In genomic region chr3:119677641-119677934, GRCh38 we compare ENCODE assay signal across 9 cellular contexts. TPM values are rescaled to one million over a fixed set of nuclear protein-coding genes. Genes with fewer than 3 reads are reported as not detected.
DNase-seq lines count a peak whose midpoint lies in the region; ATAC-seq, FAIRE-seq and TF ChIP-seq lines count a peak whose summit lies in the region.
"Had no signal": no experiment of that assay in that cellular context is flagged by ENCODE, and none has a peak within 500 bp of the region (broad histone marks: within the 10 kb centered on the region; RNA-seq: fewer than 3 reads in every experiment).

No MANE protein-coding gene starts in this region.

- peaks cover 17% of the 10 kb centered on the region for H3K79me2 ChIP-seq in K562 (ENCODE audit: control insufficient read depth, insufficient read depth, low read length)

- no peak for TF ChIP-seq POLR2A in K562 (conservative IDR thresholded peaks at IDR 0.05)
- no peak for TF ChIP-seq POLR2A in vagina (IDR thresholded peaks at IDR 0.05)

- H3K9me1 ChIP-seq in K562 (ENCODE audit: control insufficient read depth, insufficient read depth, low read length): no peaks in the 10 kb centered on the region

- no peak overlapping the region for H2BK5ac ChIP-seq in mesenchymal stem cell (ENCODE audit: low read depth, low read length, poor library complexity, severe bottlenecking)

- H3K79me1 ChIP-seq in mesenchymal stem cell (replicated peaks; ENCODE audit: low read length, poor library complexity, severe bottlenecking): peaks cover 10% of the 10 kb centered on the region

- H2BK120ac ChIP-seq in mesenchymal stem cell (ENCODE audit: low read depth, low read length): no peak overlapping the region

- FAIRE-seq in K562 (lab: Jason Lieb, UNC): no peak

- WGBS in K562 (ENCODE audit: insufficient coverage, low coverage, missing lambda C conversion rate): 40% methylated on average over 6 of the region's 6 CpGs
- WGBS in mesenchymal stem cell: 7% methylated on average over 6 of the region's 6 CpGs

- TF ChIP-seq EP300 in K562 (IDR thresholded peaks at IDR 0.05; ENCODE audit: low read length): no peak

- H4K91ac ChIP-seq in mesenchymal stem cell (ENCODE audit: low read length): no peak overlapping the region

- H3K4me3 ChIP-seq in left ventricle myocardium inferior: peak overlapping the region; percentile 80
- H3K4me3 ChIP-seq in K562: peak overlapping the region; percentile 58
- H3K4me3 ChIP-seq in mesenchymal stem cell (ENCODE audit: insufficient read depth in 1 of 2, low read depth in 1 of 2, low read length in 2 of 2): peak overlapping the region in 1 of 2 experiments; percentile 85
- H3K4me3 ChIP-seq in vagina: peak overlapping the region; percentile 79 to 87

- H3K9me3 ChIP-seq in left ventricle myocardium inferior (replicated peaks): no peaks in the 10 kb centered on the region
- no peaks in the 10 kb centered on the region for H3K9me3 ChIP-seq in K562 (replicated peaks; ENCODE audit: control insufficient read depth, insufficient read depth, low read depth, low read length)
- no peaks in the 10 kb centered on the region for H3K9me3 ChIP-seq in mesenchymal stem cell (ENCODE audit: control insufficient read depth, low read length)
- no peaks in the 10 kb centered on the region for H3K9me3 ChIP-seq in vagina

- H2AFZ ChIP-seq in K562 (ENCODE audit: low read depth, low read length) (peak overlapping the region; percentile 89), mesenchymal stem cell (ENCODE audit: low read depth, low read length) (peak overlapping the region; percentile 2)

- DNase-seq in left ventricle myocardium inferior (no peak), cardiac septum (ENCODE audit: low spot score) (no peak), K562 (ENCODE audit: extremely low read depth in 1 of 4, low spot score in 3 of 4) (no peak), mesenchymal stem cell (no peak), vagina (ENCODE audit: extremely low spot score in 2 of 2) (no peak), RPMI8226 (no peak), DMS114 treated with DMSO at 0.1 percent for 48 hours (lab: John Stamatoyannopoulos, UW; ENCODE audit: unreplicated experiment) (no peak)

- H3K4me1 ChIP-seq in left ventricle myocardium inferior (peaks cover 49% of the 10 kb centered on the region), K562 (replicated peaks in 1 of 2; ENCODE audit: control insufficient read depth in 2 of 2, insufficient read depth in 2 of 2, low read length in 2 of 2) (peaks cover 0 to 11% of the 10 kb centered on the region in 2 experiments; a peak in 3 of 5 replicates), mesenchymal stem cell (ENCODE audit: control insufficient read depth, insufficient read depth, low read depth, low read length) (no peaks in the 10 kb centered on the region), vagina (peaks cover 20% of the 10 kb centered on the region)

- in situ Hi-C loops in K562 (cut with MboI): loop anchor here (25.0 kb wide), 2 partner anchors 540 to 790 kb away; partner anchors contain the start of gene TEX55

- no peak overlapping the region for H2BK15ac ChIP-seq in mesenchymal stem cell (ENCODE audit: low read depth, poor library complexity, severe bottlenecking)

- H3K9ac ChIP-seq in K562 (ENCODE audit: insufficient read depth in 1 of 2, low read depth in 2 of 2, low read length in 2 of 2): peak overlapping the region in 1 of 2 experiments; percentile 82; a peak in 2 of 4 replicates
- H3K9ac ChIP-seq in mesenchymal stem cell (ENCODE audit: low read length): peak overlapping the region; percentile 85

- no peak overlapping the region for H2BK12ac ChIP-seq in mesenchymal stem cell (ENCODE audit: low read length in 2 of 2)

- POLR2A ChIA-PET in K562 (lab: Yijun Ruan, JAX): interaction anchor here (0.6 to 1.6 kb wide), 3 partner anchors 16 to 31 kb away, joined by 3 read pairs; no protein-coding TSS in a partner anchor

- no peak overlapping the region for H3K23ac ChIP-seq in mesenchymal stem cell (ENCODE audit: low read length in 2 of 2)

- H3K36me3 ChIP-seq in left ventricle myocardium inferior (peaks cover 23% of the 10 kb centered on the region), K562 (ENCODE audit: control insufficient read depth, insufficient read depth, low read length) (peaks cover 19% of the 10 kb centered on the region; the same call in 2 of the 3 replicates), mesenchymal stem cell (ENCODE audit: control insufficient read depth in 1 of 2, insufficient read depth in 2 of 2, low read depth in 1 of 2, low read length in 2 of 2) (peaks cover 14 to 22% of the 10 kb centered on the region in 2 experiments), vagina (peaks cover 0 to 25% of the 10 kb centered on the region in 2 donors)

- TF ChIP-seq RAD21 in K562 (CRISPR knock-in tag; conservative IDR thresholded peaks at IDR 0.05 in 1 of 2, IDR thresholded peaks at IDR 0.05 in 1 of 2): no peak

- H4K8ac ChIP-seq in mesenchymal stem cell (ENCODE audit: low read length): peak overlapping the region; percentile 59

- CTCF ChIA-PET in K562 (lab: Yijun Ruan, JAX; ENCODE audit: low intra/inter-chr PET ratio): no interaction called here

- H3K4me2 ChIP-seq in K562 (ENCODE audit: insufficient read depth, low read length) (peak overlapping the region; percentile 76), mesenchymal stem cell (ENCODE audit: low read length, poor library complexity, severe bottlenecking) (peak overlapping the region; percentile 50)

- H3K27me3 ChIP-seq in left ventricle myocardium inferior (ENCODE audit: low read depth): no peaks in the 10 kb centered on the region
- no peaks in the 10 kb centered on the region for H3K27me3 ChIP-seq in K562 (ENCODE audit: control insufficient read depth in 2 of 2, insufficient read depth in 2 of 2, low read length in 2 of 2)
- H3K27me3 ChIP-seq in mesenchymal stem cell (ENCODE audit: control insufficient read depth in 1 of 2, insufficient read depth in 1 of 2, low read length in 2 of 2): no peaks in the 10 kb centered on the region
- no peaks in the 10 kb centered on the region for H3K27me3 ChIP-seq in vagina

- ATAC-seq in K562 (no peak), GM21381 (IDR thresholded peaks at IDR 0.05; ENCODE audit: unreplicated experiment) (no peak)

- intact Hi-C loops in left ventricle myocardium inferior (cut with micrococcal nuclease) (loop anchor here (10.0 kb wide), 1 partner anchor 93 kb away; no protein-coding TSS in a partner anchor), cardiac septum (cut with DNase I) (loop anchor here (2.0 to 10.0 kb wide), 4 partner anchors 39 to 213 kb away; partner anchors contain the start of genes POGLUT1, TIMMDC1 and TMEM39A), K562 (cut with micrococcal nuclease) (loop anchor here (1.0 to 5.0 kb wide), 4 partner anchors 40 to 175 kb away; partner anchors contain the start of gene CD80), vagina (cut with DNase I) (no loop called here)

- H3K18ac ChIP-seq in mesenchymal stem cell (ENCODE audit: low read depth in 1 of 2, low read length in 2 of 2): peak overlapping the region in 1 of 2 experiments; percentile 52

- no peak overlapping the region for H3K4ac ChIP-seq in mesenchymal stem cell (ENCODE audit: low read depth in 1 of 2, low read length in 2 of 2)

- peak overlapping the region; percentile 98 for H3K27ac ChIP-seq in left ventricle myocardium inferior (replicated peaks)
- peak overlapping the region; percentile 94 for H3K27ac ChIP-seq in K562 (ENCODE audit: extremely low read depth, low read depth, low read length)
- H3K27ac ChIP-seq in mesenchymal stem cell (ENCODE audit: low read length, poor library complexity, severe bottlenecking): no peak overlapping the region
- H3K27ac ChIP-seq in vagina: peak overlapping the region; percentile 94

- no peak overlapping the region for H3K14ac ChIP-seq in mesenchymal stem cell (ENCODE audit: low read length in 2 of 2)

- BruUV-seq in K562 (replicated peaks; lab: Mats Ljungman, UMichigan): TSS peak; percentile 83

- no peaks in the 10 kb centered on the region for H4K20me1 ChIP-seq in K562 (replicated peaks; ENCODE audit: control insufficient read depth, insufficient read depth, low read length)

- no peak overlapping the region for H2AK5ac ChIP-seq in mesenchymal stem cell (ENCODE audit: low read length, severe bottlenecking)

- TF ChIP-seq CTCF in left ventricle myocardium inferior (IDR thresholded peaks at IDR 0.05; ENCODE audit: borderline replicate concordance) (no peak), K562 (IDR thresholded peaks at IDR 0.05 in 2 of 3, conservative IDR thresholded peaks at IDR 0.05 in 1 of 3; ENCODE audit: insufficient read depth in 2 of 3, low read depth in 1 of 3, low read length in 3 of 3) (no peak), vagina (IDR thresholded peaks at IDR 0.05) (no peak)

RNA-seq across cellular contexts. Expression of gene COX17, which starts 0.4 kb away (rescaled TPM):
- 165 TPM for total RNA-seq in left ventricle myocardium inferior
- 130 TPM for total RNA-seq in cardiac septum
- total RNA-seq in K562 (2011; cell fraction: chromatin; rRNA removed; ENCODE audit: low replicate concordance): 10.0 and 11.6 TPM in 2 replicates
- 8.0 and 8.3 TPM in 2 replicates for total RNA-seq in K562 (2011; cell fraction: nucleolus; rRNA removed)
- total RNA-seq in K562 (2011; cell fraction: nucleoplasm; rRNA removed): 13.7 and 24.1 TPM in 2 replicates
- total RNA-seq in K562 (2014; rRNA removed): 64.5 and 69.3 TPM in 2 replicates
- 47.9 and 51.6 TPM in 2 replicates for total RNA-seq in K562 (2014; rRNA removed; fragmentation: Illumina TruSeq; extraction: Trizol)
- 52.6 and 60.6 TPM in 2 replicates for total RNA-seq in K562 (2015; rRNA removed; fragmentation: Illumina TruSeq; extraction: Trizol)
- total RNA-seq in K562 (2021): 34.3 and 44.2 TPM in 2 replicates
- 29.1 and 32.2 TPM in 2 replicates for polyA plus RNA-seq in K562 (2011; rRNA removed)
- polyA plus RNA-seq in K562 (2011; cell fraction: cytosol; rRNA removed): 15.7 and 25.9 TPM in 2 replicates
- polyA plus RNA-seq in K562 (2011; cell fraction: nucleus; rRNA removed): 14.5 and 23.5 TPM in 2 replicates
- polyA plus RNA-seq in K562 (2012): 47.8 and 81.9 TPM in 2 replicates
- polyA plus RNA-seq in K562 (2014; fragmentation: Illumina TruSeq; extraction: Trizol): 32.5 and 40.8 TPM in 2 replicates
- polyA plus RNA-seq in K562 (2014; fragmentation: Nextera tagmentation; extraction: Ambion mirVana): 100 to 1,000 TPM; 147 to 167 TPM
- polyA plus RNA-seq in K562 (2014; rRNA removed): 102 and 121 TPM in 2 replicates
- polyA minus RNA-seq in K562 (2011; rRNA and poly(A)+ RNA removed): 10.1 TPM in 2 replicates
- polyA minus RNA-seq in K562 (2011; cell fraction: cytosol; rRNA and poly(A)+ RNA removed): 5.0 and 8.6 TPM in 2 replicates
- polyA minus RNA-seq in K562 (2011; cell fraction: nucleus; rRNA and poly(A)+ RNA removed): 12.9 and 22.1 TPM in 2 replicates
- 62.6 TPM for polyA plus RNA-seq in mesenchymal stem cell (2013, experiment 1 of 2)
- polyA plus RNA-seq in mesenchymal stem cell (2013, experiment 2 of 2): 62.2 TPM
- total RNA-seq in vagina: 27.3 TPM

RNA-seq across cellular contexts. Expression of gene POPDC2, which starts 17.2 kb away (rescaled TPM):
- 512 TPM for total RNA-seq in left ventricle myocardium inferior
- total RNA-seq in cardiac septum: 702 TPM
- total RNA-seq in K562 (2011; cell fraction: chromatin; rRNA removed; ENCODE audit: low replicate concordance): 0.21 and 0.30 TPM in 2 replicates
- total RNA-seq in K562 (2011; cell fraction: nucleolus; rRNA removed): 0.33 TPM in 1 of 2 replicates, not detected in the other
- 0.44 and 0.69 TPM in 2 replicates for total RNA-seq in K562 (2011; cell fraction: nucleoplasm; rRNA removed)
- 0.08 TPM in 1 of 2 replicates, not detected in the other for total RNA-seq in K562 (2014; rRNA removed)
- total RNA-seq in K562 (2014; rRNA removed; fragmentation: Illumina TruSeq; extraction: Trizol): not detected in 2 replicates
- 0.41 TPM in 1 of 2 replicates, not detected in the other for total RNA-seq in K562 (2015; rRNA removed; fragmentation: Illumina TruSeq; extraction: Trizol)
- 0.13 TPM in 1 of 2 replicates, not detected in the other for total RNA-seq in K562 (2021)
- polyA plus RNA-seq in K562 (2011; rRNA removed): 0.13 and 0.28 TPM in 2 replicates
- 0.09 TPM in 1 of 2 replicates, not detected in the other for polyA plus RNA-seq in K562 (2011; cell fraction: cytosol; rRNA removed)
- polyA plus RNA-seq in K562 (2011; cell fraction: nucleus; rRNA removed): 0.24 and 0.34 TPM in 2 replicates
- polyA plus RNA-seq in K562 (2012): 0.30 and 1.3 TPM in 2 replicates
- polyA plus RNA-seq in K562 (2014; fragmentation: Illumina TruSeq; extraction: Trizol): 0.09 and 0.17 TPM in 2 replicates
- polyA plus RNA-seq in K562 (2014; fragmentation: Nextera tagmentation; extraction: Ambion mirVana): under 1 TPM; 0.08 to 0.31 TPM
- 0.32 and 1.00 TPM in 2 replicates for polyA plus RNA-seq in K562 (2014; rRNA removed)
- polyA minus RNA-seq in K562 (2011; rRNA and poly(A)+ RNA removed): 0.11 and 0.18 TPM in 2 replicates
- polyA minus RNA-seq in K562 (2011; cell fraction: cytosol; rRNA and poly(A)+ RNA removed): not detected in 2 replicates
- polyA minus RNA-seq in K562 (2011; cell fraction: nucleus; rRNA and poly(A)+ RNA removed): 0.44 TPM in 1 of 2 replicates, not detected in the other
- 0.40 TPM for polyA plus RNA-seq in mesenchymal stem cell (2013, experiment 1 of 2)
- 0.45 TPM for polyA plus RNA-seq in mesenchymal stem cell (2013, experiment 2 of 2)
- total RNA-seq in vagina: 3.4 TPM

RNA-seq across cellular contexts. Expression of gene CFAP91, which starts 25.2 kb away (rescaled TPM):
- total RNA-seq in left ventricle myocardium inferior: 0.44 TPM
- total RNA-seq in cardiac septum: 0.57 TPM
- total RNA-seq in K562 (2011; cell fraction: chromatin; rRNA removed; ENCODE audit: low replicate concordance): not detected in 2 replicates
- total RNA-seq in K562 (2011; cell fraction: nucleolus; rRNA removed): not detected in 2 replicates
- not detected in 2 replicates for total RNA-seq in K562 (2011; cell fraction: nucleoplasm; rRNA removed)
- not detected in 2 replicates for total RNA-seq in K562 (2014; rRNA removed)
- not detected in 2 replicates for total RNA-seq in K562 (2014; rRNA removed; fragmentation: Illumina TruSeq; extraction: Trizol)
- total RNA-seq in K562 (2015; rRNA removed; fragmentation: Illumina TruSeq; extraction: Trizol): not detected in 2 replicates
- total RNA-seq in K562 (2021): not detected in 2 replicates
- polyA plus RNA-seq in K562 (2011; rRNA removed): not detected in 2 replicates
- not detected in 2 replicates for polyA plus RNA-seq in K562 (2011; cell fraction: cytosol; rRNA removed)
- not detected in 2 replicates for polyA plus RNA-seq in K562 (2011; cell fraction: nucleus; rRNA removed)
- not detected in 2 replicates for polyA plus RNA-seq in K562 (2012)
- not detected in 2 replicates for polyA plus RNA-seq in K562 (2014; fragmentation: Illumina TruSeq; extraction: Trizol)
- not detected for polyA plus RNA-seq in K562 (2014; fragmentation: Nextera tagmentation; extraction: Ambion mirVana)
- polyA plus RNA-seq in K562 (2014; rRNA removed): not detected in 2 replicates
- not detected in 2 replicates for polyA minus RNA-seq in K562 (2011; rRNA and poly(A)+ RNA removed)
- polyA minus RNA-seq in K562 (2011; cell fraction: cytosol; rRNA and poly(A)+ RNA removed): not detected in 2 replicates
- polyA minus RNA-seq in K562 (2011; cell fraction: nucleus; rRNA and poly(A)+ RNA removed): not detected in 2 replicates
- polyA plus RNA-seq in mesenchymal stem cell (2013, experiment 1 of 2): 0.08 TPM
- 0.14 TPM for polyA plus RNA-seq in mesenchymal stem cell (2013, experiment 2 of 2)
- 4.2 TPM for total RNA-seq in vagina
- total RNA-seq: SK-MEL-5 had no signal

Comparison
In these comparisons a context has a peak if more than half of its experiments do, and no peak if none do; other contexts are left out.
1. RNA of gene POPDC2, which starts 17.2 kb away (total RNA-seq): 702 TPM in cardiac septum (single experiment) and 512 TPM in left ventricle myocardium inferior (single experiment); 3.4 TPM in vagina (single experiment) and 0.08 to 0.69 TPM in K562; every median in the first group is over 100 times any median in the second.